ENCODE assay signal across 1 cellular context in genomic region chrX:38770152-38770551, GRCh38.
TF ChIP-seq lines count a peak whose summit lies in the region.

No MANE protein-coding gene starts in this region.

TF ChIP-seq in K562, 482 proteins besides CTCF, POLR2A, EP300 and RAD21 (continued from another document and continues in another):
- 0 out of 2 replicates have a peak, but pooled peaks have one; percentile 39 for TF ChIP-seq ZBTB40 (IDR thresholded peaks at IDR 0.05)
- no peak for TF ChIP-seq ZBTB40 (CRISPR knock-in tag; IDR thresholded peaks at IDR 0.05)
- TF ChIP-seq SMAD3 (CRISPR knock-in tag; conservative IDR thresholded peaks at IDR 0.05): no peak
- TF ChIP-seq SMAD4 (CRISPR knock-in tag; conservative IDR thresholded peaks at IDR 0.05): peak; percentile 65; the same call in 1 of the 2 replicates
- TF ChIP-seq ZNF431 (CRISPR knock-in tag; IDR thresholded peaks at IDR 0.05): no peak
- TF ChIP-seq FOSL1 (tag; conservative IDR thresholded peaks at IDR 0.05): 0 out of 2 replicates have a peak, but pooled peaks have one; percentile 29
- TF ChIP-seq HSF4 (CRISPR knock-in tag; IDR thresholded peaks at IDR 0.05; ENCODE audit: borderline replicate concordance): no peak
- no peak for TF ChIP-seq ZZZ3 (IDR thresholded peaks at IDR 0.05)
- 0 out of 2 replicates have a peak, but pooled peaks have one; percentile 25 for TF ChIP-seq NFE2 (IDR thresholded peaks at IDR 0.05; ENCODE audit: low read depth)
- TF ChIP-seq, protein P1, sequence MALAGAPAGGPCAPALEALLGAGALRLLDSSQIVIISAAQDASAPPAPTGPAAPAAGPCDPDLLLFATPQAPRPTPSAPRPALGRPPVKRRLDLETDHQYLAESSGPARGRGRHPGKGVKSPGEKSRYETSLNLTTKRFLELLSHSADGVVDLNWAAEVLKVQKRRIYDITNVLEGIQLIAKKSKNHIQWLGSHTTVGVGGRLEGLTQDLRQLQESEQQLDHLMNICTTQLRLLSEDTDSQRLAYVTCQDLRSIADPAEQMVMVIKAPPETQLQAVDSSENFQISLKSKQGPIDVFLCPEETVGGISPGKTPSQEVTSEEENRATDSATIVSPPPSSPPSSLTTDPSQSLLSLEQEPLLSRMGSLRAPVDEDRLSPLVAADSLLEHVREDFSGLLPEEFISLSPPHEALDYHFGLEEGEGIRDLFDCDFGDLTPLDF (CRISPR knock-in tag; IDR thresholded peaks at IDR 0.05): no peak
- peak; percentile 70 for TF ChIP-seq MTA2 (IDR thresholded peaks at IDR 0.05; ENCODE audit: low read depth)
- no peak for TF ChIP-seq ZNF134 (CRISPR knock-in tag; conservative IDR thresholded peaks at IDR 0.05)
- TF ChIP-seq ATF7 (IDR thresholded peaks at IDR 0.05): peak; percentile 47; the same call in 1 of the 2 replicates
- TF ChIP-seq RCOR1 (IDR thresholded peaks at IDR 0.05; ENCODE audit: borderline replicate concordance in 1 of 2, low read depth in 2 of 2, low read length in 2 of 2): peak in 1 of 2 experiments; percentile 62; a peak in 1 of 4 replicates
- TF ChIP-seq ZHX1 (conservative IDR thresholded peaks at IDR 0.05; ENCODE audit: low read length): no peak
- no peak for TF ChIP-seq ZNF740 (CRISPR knock-in tag; IDR thresholded peaks at IDR 0.05)
- TF ChIP-seq ZNF740 (tag; IDR thresholded peaks at IDR 0.05): no peak
- TF ChIP-seq MEIS2 (IDR thresholded peaks at IDR 0.05; ENCODE audit: partially characterized antibody): peak; percentile 82
- TF ChIP-seq ATF4 (CRISPR knock-in tag; IDR thresholded peaks at IDR 0.05): no peak
- TF ChIP-seq CBFB (CRISPR knock-in tag; IDR thresholded peaks at IDR 0.05): no peak
- TF ChIP-seq LCOR (CRISPR knock-in tag; IDR thresholded peaks at IDR 0.05): no peak
- TF ChIP-seq CREBBP (IDR thresholded peaks at IDR 0.05; ENCODE audit: low read depth, low read length): no peak
- TF ChIP-seq MGA (IDR thresholded peaks at IDR 0.05): peak; percentile 44
- no peak for TF ChIP-seq PHF20 (IDR thresholded peaks at IDR 0.05; ENCODE audit: partially characterized antibody)
- TF ChIP-seq, protein P2, sequence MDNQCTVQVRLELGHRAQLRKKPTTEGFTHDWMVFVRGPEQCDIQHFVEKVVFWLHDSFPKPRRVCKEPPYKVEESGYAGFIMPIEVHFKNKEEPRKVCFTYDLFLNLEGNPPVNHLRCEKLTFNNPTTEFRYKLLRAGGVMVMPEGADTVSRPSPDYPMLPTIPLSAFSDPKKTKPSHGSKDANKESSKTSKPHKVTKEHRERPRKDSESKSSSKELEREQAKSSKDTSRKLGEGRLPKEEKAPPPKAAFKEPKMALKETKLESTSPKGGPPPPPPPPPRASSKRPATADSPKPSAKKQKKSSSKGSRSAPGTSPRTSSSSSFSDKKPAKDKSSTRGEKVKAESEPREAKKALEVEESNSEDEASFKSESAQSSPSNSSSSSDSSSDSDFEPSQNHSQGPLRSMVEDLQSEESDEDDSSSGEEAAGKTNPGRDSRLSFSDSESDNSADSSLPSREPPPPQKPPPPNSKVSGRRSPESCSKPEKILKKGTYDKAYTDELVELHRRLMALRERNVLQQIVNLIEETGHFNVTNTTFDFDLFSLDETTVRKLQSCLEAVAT (IDR thresholded peaks at IDR 0.05): no peak
